In genomic region chr12:48716168-48716492, GRCh38 we compare ENCODE assay signal across 8 cellular contexts. TPM values are rescaled to one million over a fixed set of nuclear protein-coding genes. Genes with fewer than 3 reads are reported as not detected.
DNase-seq lines count a peak whose midpoint lies in the region; ATAC-seq and TF ChIP-seq lines count a peak whose summit lies in the region.

No MANE protein-coding gene starts in this region.

- H3K23ac ChIP-seq in mesendoderm (ENCODE audit: low read length): no peak overlapping the region

- no peak for ATAC-seq in left cardiac atrium
- ATAC-seq in GM21390 (IDR thresholded peaks at IDR 0.05; ENCODE audit: unreplicated experiment): no peak

- BruUV-seq in MCF 10A (replicated peaks; lab: Mats Ljungman, UMichigan): TSS peak; percentile 66

- H3K27me3 ChIP-seq in cardiac muscle cell: no peaks in the 10 kb centered on the region
- no peaks in the 10 kb centered on the region for H3K27me3 ChIP-seq in mesendoderm (ENCODE audit: insufficient read depth, low read length, poor library complexity)

- H3K36me3 ChIP-seq in cardiac muscle cell (peaks cover 19% of the 10 kb centered on the region), mesendoderm (ENCODE audit: control insufficient read depth, insufficient read depth, low read length) (no peaks in the 10 kb centered on the region)

- peak overlapping the region; percentile 94 for H3K56ac ChIP-seq in mesendoderm (ENCODE audit: low read length)

- H3K4me3 ChIP-seq in cardiac muscle cell (peak overlapping the region; percentile 57), mesendoderm (ENCODE audit: low read length) (peak overlapping the region; percentile 73)

- H3K36me3 Mint-ChIP-seq in MCF 10A (ENCODE audit: insufficient read depth, unreplicated experiment): peaks cover 54% of the 10 kb centered on the region

- no peak overlapping the region for H3K4ac ChIP-seq in mesendoderm (ENCODE audit: low read depth, low read length)

- H3K4me1 ChIP-seq in cardiac muscle cell (ENCODE audit: low read depth) (peaks cover 13% of the 10 kb centered on the region), mesendoderm (ENCODE audit: control insufficient read depth, low read depth, low read length) (peaks cover 2% of the 10 kb centered on the region)

- TF ChIP-seq CTCF in cardiac muscle cell (IDR thresholded peaks at IDR 0.05; ENCODE audit: low read depth, low read length) (no peak), MCF 10A (IDR thresholded peaks at IDR 0.05; ENCODE audit: unreplicated experiment) (no peak)

- CTCF ChIA-PET in MCF 10A (lab: Yijun Ruan, JAX): interaction anchor here (0.6 to 1.1 kb wide), 3 partner anchors 19 to 99 kb away, joined by 3 to 4 read pairs (median 3); no protein-coding TSS in a partner anchor

- H3K27ac Mint-ChIP-seq in MCF 10A (ENCODE audit: low read depth, unreplicated experiment): peak overlapping the region; percentile 99

- peak overlapping the region; percentile 100 for H3K9ac ChIP-seq in mesendoderm (ENCODE audit: low read length)

- H2AK5ac ChIP-seq in mesendoderm (ENCODE audit: low read length): peak overlapping the region; percentile 98

- H3K79me2 ChIP-seq in mesendoderm (ENCODE audit: control insufficient read depth, insufficient read depth, low read length): peaks cover 35% of the 10 kb centered on the region

- no peak for DNase-seq in cardiac muscle cell (ENCODE audit: low read depth in 1 of 2, low spot score in 1 of 2)
- no peak for DNase-seq in left cardiac atrium
- DNase-seq in MCF 10A (ENCODE audit: unreplicated experiment): no peak
- DNase-seq in mesendoderm: no peak
- no peak for DNase-seq in AG08396 (ENCODE audit: low spot score)
- DNase-seq in putamen (ENCODE audit: low spot score): no peak
- no peak for DNase-seq in SHP77 (lab: John Stamatoyannopoulos, UW)

- H2BK120ac ChIP-seq in mesendoderm (ENCODE audit: low read depth, low read length): no peak overlapping the region

- no peaks in the 10 kb centered on the region for H3K9me3 ChIP-seq in cardiac muscle cell (ENCODE audit: low read depth)

- no peaks in the 10 kb centered on the region for H3K27me3 Mint-ChIP-seq in MCF 10A (ENCODE audit: insufficient read depth, unreplicated experiment)

- peak overlapping the region; percentile 65 for H4K8ac ChIP-seq in mesendoderm (ENCODE audit: low read depth, low read length)

- peak overlapping the region; percentile 92 for H3K4me3 Mint-ChIP-seq in MCF 10A (ENCODE audit: unreplicated experiment)

- H3K27ac ChIP-seq in cardiac muscle cell: peak overlapping the region; percentile 90
- peak overlapping the region; percentile 79 for H3K27ac ChIP-seq in mesendoderm (ENCODE audit: low read depth, low read length)

- peak overlapping the region; percentile 5 for H3K18ac ChIP-seq in mesendoderm (ENCODE audit: low read length)

- H4K5ac ChIP-seq in mesendoderm (ENCODE audit: low read length): peak overlapping the region; percentile 56

- H3K9me3 Mint-ChIP-seq in MCF 10A (ENCODE audit: unreplicated experiment): peaks cover 16% of the 10 kb centered on the region

- intact Hi-C loops in left cardiac atrium (cut with DNase I) (no loop called here), MCF 10A (cut with micrococcal nuclease) (no loop called here)

- H2BK5ac ChIP-seq in mesendoderm (ENCODE audit: low read length): peak overlapping the region; percentile 20

- POLR2A ChIA-PET in MCF 10A (lab: Yijun Ruan, JAX): interaction anchor here (0.6 to 3.2 kb wide), 14 partner anchors 10 to 472 kb away, joined by 3 to 29 read pairs (median 5); partner anchors contain the start of genes ADCY6, DDX23, KANSL2 and TUBA1B

- no peak overlapping the region for H2BK15ac ChIP-seq in mesendoderm (replicated peaks; ENCODE audit: low read depth)

- H3K79me1 ChIP-seq in mesendoderm (ENCODE audit: low read length): peaks cover 4% of the 10 kb centered on the region

- peak overlapping the region; percentile 99 for H3K4me2 ChIP-seq in mesendoderm (ENCODE audit: low read length)

- H3K4me1 Mint-ChIP-seq in MCF 10A (ENCODE audit: insufficient read depth, unreplicated experiment): peaks cover 14% of the 10 kb centered on the region

- WGBS in mesendoderm (ENCODE audit: extremely low coverage, insufficient coverage, low lambda C conversion rate): no CpG with 5 or more reads among the region's 17 CpGs

RNA-seq across cellular contexts. Expression of gene CCNT1, which starts 0.4 kb away (rescaled TPM):
- 17.6 and 20.4 TPM in 2 replicates for total RNA-seq in cardiac muscle cell
- polyA plus RNA-seq in cardiac muscle cell: 6.3 and 9.9 TPM in 2 replicates
- 10 to 100 TPM; 21.2 to 21.7 TPM for total RNA-seq in left cardiac atrium
- 54.3 and 55.1 TPM in 2 replicates for total RNA-seq in MCF 10A (2022)
- polyA plus RNA-seq in mesendoderm (2013, experiment 1 of 2): 16.8 TPM
- polyA plus RNA-seq in mesendoderm (2013, experiment 2 of 2): 15.6 TPM

RNA-seq across cellular contexts. Expression of gene KANSL2, which starts 34.1 kb away (rescaled TPM):
- 40.8 and 51.5 TPM in 2 replicates for total RNA-seq in cardiac muscle cell
- polyA plus RNA-seq in cardiac muscle cell: 34.5 and 52.6 TPM in 2 replicates
- 10 to 100 TPM; 18.4 to 25.9 TPM for total RNA-seq in left cardiac atrium
- 35.3 and 44.2 TPM in 2 replicates for total RNA-seq in MCF 10A (2022)
- polyA plus RNA-seq in mesendoderm (2013, experiment 1 of 2): 29.5 TPM
- 30.2 TPM for polyA plus RNA-seq in mesendoderm (2013, experiment 2 of 2)
